3 cellular contexts compared by ENCODE assay signal in genomic region chr6:155328539-155329459, GRCh38.
TF ChIP-seq lines count a peak whose summit lies in the region.

No MANE protein-coding gene starts in this region.

TF ChIP-seq in SK-N-SH, 30 proteins besides CTCF, POLR2A, EP300 and RAD21:
- TF ChIP-seq TEAD4 (IDR thresholded peaks at IDR 0.05; ENCODE audit: borderline replicate concordance, insufficient read depth) (no peak), ELF1 (IDR thresholded peaks at IDR 0.05) (no peak), FOXM1 (IDR thresholded peaks at IDR 0.05; ENCODE audit: low read depth) (no peak), YY1 (IDR thresholded peaks at IDR 0.05; ENCODE audit: low read depth) (no peak), REST (IDR thresholded peaks at IDR 0.05; ENCODE audit: low read depth, low read length) (no peak), SMC3 (IDR thresholded peaks at IDR 0.05; ENCODE audit: low read depth, low read length) (no peak)
- TF ChIP-seq, protein P1, sequence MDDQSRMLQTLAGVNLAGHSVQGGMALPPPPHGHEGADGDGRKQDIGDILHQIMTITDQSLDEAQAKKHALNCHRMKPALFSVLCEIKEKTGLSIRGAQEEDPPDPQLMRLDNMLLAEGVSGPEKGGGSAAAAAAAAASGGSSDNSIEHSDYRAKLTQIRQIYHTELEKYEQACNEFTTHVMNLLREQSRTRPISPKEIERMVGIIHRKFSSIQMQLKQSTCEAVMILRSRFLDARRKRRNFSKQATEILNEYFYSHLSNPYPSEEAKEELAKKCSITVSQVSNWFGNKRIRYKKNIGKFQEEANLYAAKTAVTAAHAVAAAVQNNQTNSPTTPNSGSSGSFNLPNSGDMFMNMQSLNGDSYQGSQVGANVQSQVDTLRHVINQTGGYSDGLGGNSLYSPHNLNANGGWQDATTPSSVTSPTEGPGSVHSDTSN (IDR thresholded peaks at IDR 0.05) = no peak
- TF ChIP-seq, protein P2, sequence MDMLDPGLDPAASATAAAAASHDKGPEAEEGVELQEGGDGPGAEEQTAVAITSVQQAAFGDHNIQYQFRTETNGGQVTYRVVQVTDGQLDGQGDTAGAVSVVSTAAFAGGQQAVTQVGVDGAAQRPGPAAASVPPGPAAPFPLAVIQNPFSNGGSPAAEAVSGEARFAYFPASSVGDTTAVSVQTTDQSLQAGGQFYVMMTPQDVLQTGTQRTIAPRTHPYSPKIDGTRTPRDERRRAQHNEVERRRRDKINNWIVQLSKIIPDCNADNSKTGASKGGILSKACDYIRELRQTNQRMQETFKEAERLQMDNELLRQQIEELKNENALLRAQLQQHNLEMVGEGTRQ (IDR thresholded peaks at IDR 0.05; ENCODE audit: borderline replicate concordance, low read depth, low read length) = no peak
- TF ChIP-seq, protein P3, sequence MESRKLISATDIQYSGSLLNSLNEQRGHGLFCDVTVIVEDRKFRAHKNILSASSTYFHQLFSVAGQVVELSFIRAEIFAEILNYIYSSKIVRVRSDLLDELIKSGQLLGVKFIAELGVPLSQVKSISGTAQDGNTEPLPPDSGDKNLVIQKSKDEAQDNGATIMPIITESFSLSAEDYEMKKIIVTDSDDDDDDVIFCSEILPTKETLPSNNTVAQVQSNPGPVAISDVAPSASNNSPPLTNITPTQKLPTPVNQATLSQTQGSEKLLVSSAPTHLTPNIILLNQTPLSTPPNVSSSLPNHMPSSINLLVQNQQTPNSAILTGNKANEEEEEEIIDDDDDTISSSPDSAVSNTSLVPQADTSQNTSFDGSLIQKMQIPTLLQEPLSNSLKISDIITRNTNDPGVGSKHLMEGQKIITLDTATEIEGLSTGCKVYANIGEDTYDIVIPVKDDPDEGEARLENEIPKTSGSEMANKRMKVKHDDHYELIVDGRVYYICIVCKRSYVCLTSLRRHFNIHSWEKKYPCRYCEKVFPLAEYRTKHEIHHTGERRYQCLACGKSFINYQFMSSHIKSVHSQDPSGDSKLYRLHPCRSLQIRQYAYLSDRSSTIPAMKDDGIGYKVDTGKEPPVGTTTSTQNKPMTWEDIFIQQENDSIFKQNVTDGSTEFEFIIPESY (IDR thresholded peaks at IDR 0.05; ENCODE audit: borderline replicate concordance, low read depth) = no peak
TF ChIP-seq in SK-N-SH: peak in this region for 0.

TF ChIP-seq in SK-N-SH treated with all-trans-retinoic acid at 6 μM for 48 hours, 23 proteins besides CTCF, POLR2A, EP300 and RAD21:
- TF ChIP-seq TOX (CRISPR knock-in tag; IDR thresholded peaks at IDR 0.05; ENCODE audit: borderline replicate concordance) (no peak), CREB5 (CRISPR knock-in tag; IDR thresholded peaks at IDR 0.05; ENCODE audit: low read depth) (no peak), ISL1 (CRISPR knock-in tag; IDR thresholded peaks at IDR 0.05) (no peak), ESRRG (CRISPR knock-in tag; IDR thresholded peaks at IDR 0.05) (no peak), ZC3H10 (CRISPR knock-in tag; IDR thresholded peaks at IDR 0.05) (no peak), ZNF70 (CRISPR knock-in tag; IDR thresholded peaks at IDR 0.05) (no peak)

TF ChIP-seq in H1, 55 proteins besides CTCF, POLR2A, EP300 and RAD21:
- TF ChIP-seq CTBP2 (IDR thresholded peaks at IDR 0.05; ENCODE audit: borderline replicate concordance, insufficient read depth, insufficient read length, low read length) = no peak
- peak; percentile 15; the same call in 1 of the 2 replicates for TF ChIP-seq CEBPB (IDR thresholded peaks at IDR 0.05; ENCODE audit: low read depth, low read length)
